14 cellular contexts compared by ENCODE assay signal in the genomic region with DNA sequence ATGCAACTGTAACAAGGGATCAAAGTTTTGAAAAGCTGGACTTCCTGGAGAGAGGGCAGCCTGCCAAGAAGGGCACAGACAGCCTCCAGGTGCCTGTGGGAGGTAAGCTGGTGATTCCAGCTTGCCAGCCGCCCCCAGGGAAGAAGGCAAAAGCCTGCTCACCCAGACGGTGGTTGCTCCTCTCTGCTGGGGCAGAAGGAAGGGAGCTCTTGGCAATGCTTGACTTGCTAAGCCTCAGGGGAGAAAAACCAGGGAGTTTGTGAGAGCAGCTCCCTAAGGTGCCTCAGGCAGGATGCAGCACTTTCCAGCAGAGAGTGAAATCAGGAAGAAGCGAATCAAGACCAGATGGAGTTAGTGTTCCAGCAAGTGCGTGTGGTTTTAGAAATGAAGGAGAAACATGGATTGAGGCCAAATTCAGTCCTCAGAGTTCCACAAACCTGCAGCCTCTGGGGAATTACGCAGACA.
DNase-seq lines count a peak whose midpoint lies in the region; TF ChIP-seq lines count a peak whose summit lies in the region.
"Had no signal": no experiment of that assay in that cellular context is flagged by ENCODE, and none has a peak within 500 bp of the region (broad histone marks: within the 10 kb centered on the region; RNA-seq: fewer than 3 reads in every experiment).

No MANE protein-coding gene starts in this region.

- H3K27me3 ChIP-seq in BE2C: no peaks in the 10 kb centered on the region
- H3K27me3 ChIP-seq: upper lobe of left lung had no signal

- H3K9me3 ChIP-seq in BE2C: no peaks in the 10 kb centered on the region
- H3K9me3 ChIP-seq: upper lobe of left lung had no signal

- DNase-seq in BE2C (peak; percentile 70), EH (ENCODE audit: low read depth) (peak; percentile 3), NCI-H345 treated with DMSO at 0.1 percent for 48 hours (lab: John Stamatoyannopoulos, UW; ENCODE audit: unreplicated experiment) (peak; percentile 69), inferior parietal cortex (ENCODE audit: extremely low spot score) (peak; percentile 20), HuH-7.5 (ENCODE audit: low spot score) (no peak), 8988T (no peak)
- no peak for DNase-seq in stimulated activated naive CD4-positive, alpha-beta T cell (lab: John Stamatoyannopoulos, UW)
- no peak for DNase-seq in stimulated activated naive CD4-positive, alpha-beta T cell treated with Interleukin-2 at 50 U/mL for 16 hours (lab: John Stamatoyannopoulos, UW)
- DNase-seq: activated CD4-positive, alpha-beta T cell treated with anti-CD3 and anti-CD28 coated beads for 48 hours; activated T-cell treated with anti-CD3 and anti-CD28 coated beads, Interleukin-2, amount 50 U/mL, for 4 hours; DND-41; SHP77; T-helper 9 cell; upper lobe of left lung had no signal

- H3K4me3 ChIP-seq in BE2C (ENCODE audit: low read depth, low read length): no peak overlapping the region
- H3K4me3 ChIP-seq: upper lobe of left lung had no signal

- H3K36me3 ChIP-seq in BE2C: no peaks in the 10 kb centered on the region
- H3K36me3 ChIP-seq: upper lobe of left lung had no signal

- no peak for TF ChIP-seq CTCF in BE2C (IDR thresholded peaks at IDR 0.05; ENCODE audit: low read depth, low read length)

- H3K4me1 ChIP-seq in BE2C: peaks cover 13% of the 10 kb centered on the region

Comparison
In these comparisons a context has a peak if more than half of its experiments do, and no peak if none do; other contexts are left out.
1. DNase-seq: peak in BE2C (single experiment), EH (single experiment), NCI-H345 treated with DMSO at 0.1 percent for 48 hours (single experiment) and inferior parietal cortex (single experiment); none in stimulated activated naive CD4-positive, alpha-beta T cell (0 of 6), HuH-7.5 (single experiment), 8988T (single experiment) and stimulated activated naive CD4-positive, alpha-beta T cell treated with Interleukin-2 at 50 U/mL for 16 hours (single experiment).